Comparison of ENCODE assay signal across 16 cellular contexts in genomic region chr4:21664355-21664754, GRCh38.
DNase-seq lines count a peak whose midpoint lies in the region; TF ChIP-seq lines count a peak whose summit lies in the region.
"Had no signal": no experiment of that assay in that cellular context is flagged by ENCODE, and none has a peak within 500 bp of the region (broad histone marks: within the 10 kb centered on the region; RNA-seq: fewer than 3 reads in every experiment).

No MANE protein-coding gene starts in this region.

- no peaks in the 10 kb centered on the region for H3K4me1 ChIP-seq in endodermal cell (ENCODE audit: control insufficient read depth, insufficient read depth, low read length)

- H3K27me3 ChIP-seq in endodermal cell (ENCODE audit: control insufficient read depth, insufficient read depth, low read length, poor library complexity, severe bottlenecking), result no peaks in the 10 kb centered on the region

- H3K27me3 Mint-ChIP-seq in endodermal cell (ENCODE audit: insufficient read depth) (peaks cover 3% of the 10 kb centered on the region), mesothelial cell of epicardium (ENCODE audit: low read depth) (no peaks in the 10 kb centered on the region), progenitor cell of endocrine pancreas (no peaks in the 10 kb centered on the region)
- H3K27me3 Mint-ChIP-seq: CD4-positive, alpha-beta T cell had no signal

- H3K4me1 Mint-ChIP-seq in endodermal cell, result peaks cover 6% of the 10 kb centered on the region
- H3K4me1 Mint-ChIP-seq in mesothelial cell of epicardium, result peaks cover 28% of the 10 kb centered on the region
- H3K4me1 Mint-ChIP-seq in progenitor cell of endocrine pancreas (ENCODE audit: low read depth), result peaks cover 5% of the 10 kb centered on the region
- H3K4me1 Mint-ChIP-seq: GM23338 had no signal

- in situ Hi-C loops in Caki2 (cut with HindIII; ENCODE audit: low pct_unique_long_range_greater_than_20kb, low sequenced_read_pairs), result no loop called here

- no peak for TF ChIP-seq CTCF in endodermal cell (conservative IDR thresholded peaks at IDR 0.05)
- TF ChIP-seq CTCF in mesothelial cell of epicardium (IDR thresholded peaks at IDR 0.05; ENCODE audit: unreplicated experiment), result no peak
- no peak for TF ChIP-seq CTCF in progenitor cell of endocrine pancreas (IDR thresholded peaks at IDR 0.05; ENCODE audit: unreplicated experiment)

- H3K27ac ChIP-seq in endodermal cell (ENCODE audit: low read depth, low read length), result no peak overlapping the region
- H3K27ac ChIP-seq: C4-2B had no signal

- DNase-seq in A172 (ENCODE audit: low spot score) (peak; percentile 44), Caki2 (ENCODE audit: low read depth) (peak; percentile 1), endodermal cell (no peak), mesothelial cell of epicardium (ENCODE audit: low spot score in 2 of 2, unreplicated experiment in 2 of 2) (no peak), progenitor cell of endocrine pancreas (ENCODE audit: low spot score, unreplicated experiment) (no peak), SIG-M5 (lab: John Stamatoyannopoulos, UW) (no peak), HCEC 1CT (no peak)
- DNase-seq: AML-193; Caco-2; CD4-positive, alpha-beta T cell; DMS153; DMS79; GDM1; H7 had no signal

- 24 to 75% methylated on average over 2 of the region's 2 CpGs for WGBS in endodermal cell (ENCODE audit: insufficient coverage in 1 of 2, insufficient read length in 1 of 2), 2 experiments

- no peaks in the 10 kb centered on the region for H3K9me3 ChIP-seq in endodermal cell (ENCODE audit: control insufficient read depth, low read length)
- H3K9me3 ChIP-seq: Caco-2 had no signal

- no peaks in the 10 kb centered on the region for H3K36me3 ChIP-seq in endodermal cell (ENCODE audit: control insufficient read depth, insufficient read depth, low read length)

- no peak overlapping the region for H3K9ac ChIP-seq in endodermal cell (ENCODE audit: extremely low read depth, low read length, poor library complexity, severe bottlenecking)

- H3K36me3 Mint-ChIP-seq in endodermal cell (ENCODE audit: low read depth) (no peaks in the 10 kb centered on the region), mesothelial cell of epicardium (no peaks in the 10 kb centered on the region), progenitor cell of endocrine pancreas (ENCODE audit: insufficient read depth) (no peaks in the 10 kb centered on the region)

- H3K9me3 Mint-ChIP-seq in endodermal cell, result no peaks in the 10 kb centered on the region
- H3K9me3 Mint-ChIP-seq in mesothelial cell of epicardium, result peaks cover 7% of the 10 kb centered on the region
- H3K9me3 Mint-ChIP-seq in progenitor cell of endocrine pancreas (ENCODE audit: low read depth), result peaks cover 3% of the 10 kb centered on the region
- H3K9me3 Mint-ChIP-seq: GM23338 had no signal

- H3K27ac Mint-ChIP-seq in endodermal cell, result peak overlapping the region; percentile 10
- H3K27ac Mint-ChIP-seq in mesothelial cell of epicardium, result peak overlapping the region; percentile 55
- H3K27ac Mint-ChIP-seq in progenitor cell of endocrine pancreas, result no peak overlapping the region
- H3K27ac Mint-ChIP-seq: CD4-positive, alpha-beta T cell; GM23338 had no signal

- H3K4me3 ChIP-seq in endodermal cell (ENCODE audit: low read length), result no peak overlapping the region
- H3K4me3 ChIP-seq: GM23338 had no signal

- H3K4me3 Mint-ChIP-seq in endodermal cell, result no peak overlapping the region
- H3K4me3 Mint-ChIP-seq in mesothelial cell of epicardium, result no peak overlapping the region
- H3K4me3 Mint-ChIP-seq in progenitor cell of endocrine pancreas (ENCODE audit: low read depth), result no peak overlapping the region
- H3K4me3 Mint-ChIP-seq: CD4-positive, alpha-beta T cell; GM23338 had no signal

Comparison
In these comparisons a context has a peak if more than half of its experiments do, and no peak if none do; other contexts are left out.
1. DNase-seq: peak in A172 (single experiment) and Caki2 (single experiment); none in endodermal cell (single experiment), mesothelial cell of epicardium (0 of 2), progenitor cell of endocrine pancreas (single experiment), SIG-M5 (single experiment) and HCEC 1CT (single experiment).